8 cellular contexts compared by ENCODE assay signal in the genomic region with DNA sequence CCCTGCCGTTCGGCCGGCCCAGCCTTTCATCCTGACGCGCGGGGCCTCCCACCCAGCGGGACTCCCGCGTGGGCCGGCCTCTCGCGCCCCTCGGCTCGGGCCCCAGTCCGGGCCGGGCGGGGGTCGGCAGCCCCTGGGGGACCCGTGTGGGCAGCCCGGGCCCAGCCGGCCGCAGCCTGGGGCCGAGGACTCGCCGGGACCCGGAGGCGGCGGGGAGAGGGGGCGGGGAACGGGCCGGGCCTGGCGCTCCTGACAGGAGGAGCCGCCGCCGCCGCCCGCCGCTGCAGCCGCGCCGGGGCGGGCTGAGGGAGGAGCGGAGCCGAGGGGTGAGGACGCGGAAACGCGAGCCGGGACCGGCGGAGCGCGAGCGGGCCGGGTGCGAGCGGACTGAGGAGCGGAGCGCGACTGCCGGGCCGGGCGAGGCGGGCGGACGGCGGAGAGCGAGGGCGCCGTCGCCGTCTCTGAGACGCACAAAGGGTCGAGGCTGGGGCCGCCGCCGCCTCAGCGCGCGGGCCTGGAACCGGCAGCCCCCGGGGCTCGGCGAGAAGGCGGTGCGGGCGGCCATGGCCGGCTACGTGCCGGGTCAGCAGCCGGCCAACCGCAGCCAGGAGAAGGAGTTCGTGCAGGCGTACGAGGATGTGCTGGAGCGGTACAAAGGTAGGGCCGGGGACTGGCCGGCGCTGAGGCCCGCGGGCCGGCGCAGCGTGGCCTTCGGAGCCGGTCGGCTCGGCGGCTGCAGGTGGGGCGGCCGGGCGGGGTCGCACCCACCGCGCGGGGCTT.
DNase-seq lines count a peak whose midpoint lies in the region; ATAC-seq, FAIRE-seq and TF ChIP-seq lines count a peak whose summit lies in the region.

No MANE protein-coding gene starts in this region.

- ATAC-seq in mucosa of descending colon: peak; percentile 93
- peak; percentile 68 for ATAC-seq in stimulated activated naive CD8-positive, alpha-beta T cell treated with anti-CD3 and anti-CD28 coated beads, Interleukin-15, Interleukin-2, amounts not matched to agents 100 U/mL and 50 U/mL, for 24 hours

- TF ChIP-seq CTCF in mucosa of descending colon (IDR thresholded peaks at IDR 0.05): no peak

- no peak for FAIRE-seq in H54 (lab: Jason Lieb, UNC)

- TF ChIP-seq POLR2A in H54 (IDR thresholded peaks at IDR 0.05; ENCODE audit: low read depth, low read length): peak; percentile 73

- peak overlapping the region; percentile 97 for H3K27ac ChIP-seq in epithelial cell of prostate

- H3K36me3 ChIP-seq in mucosa of descending colon (ENCODE audit: low read depth): no peaks in the 10 kb centered on the region

- H3K4me3 ChIP-seq in mucosa of descending colon: peak overlapping the region; percentile 67

- H3K4me1 ChIP-seq in mucosa of descending colon (ENCODE audit: low read depth): peaks cover 19% of the 10 kb centered on the region

- H3K9me3 ChIP-seq in mucosa of descending colon: no peaks in the 10 kb centered on the region

- DNase-seq in DMS114 treated with DMSO at 0.1 percent for 48 hours (lab: John Stamatoyannopoulos, UW; ENCODE audit: unreplicated experiment): peak; percentile 28
- peak; percentile 49 for DNase-seq in H54 (ENCODE audit: insufficient read length, low spot score)
- DNase-seq in NCI-H226: peak; percentile 47
- DNase-seq in activated T-cell treated with anti-CD3 and anti-CD28 coated beads for 1 hour (ENCODE audit: low read depth): peak; percentile 45
- no peak for DNase-seq in epithelial cell of prostate (ENCODE audit: low read depth, low spot score)
- DNase-seq in mucosa of descending colon: peak; percentile 80 to 90 (median 88)
- DNase-seq in stimulated activated naive CD8-positive, alpha-beta T cell treated with anti-CD3 and anti-CD28 coated beads, Interleukin-15, Interleukin-2, amounts not matched to agents 100 U/mL and 50 U/mL, for 24 hours: peak; percentile 72
- no peak for DNase-seq in SKM-1 (lab: John Stamatoyannopoulos, UW; ENCODE audit: unreplicated experiment)

- intact Hi-C loops in mucosa of descending colon (cut with DNase I, micrococcal nuclease): loop anchor here in 1 of 2 donors (10.0 kb wide), 1 partner anchor 160 kb away; no protein-coding TSS in a partner anchor

Comparison
In these comparisons a context has a peak if more than half of its experiments do, and no peak if none do; other contexts are left out.
1. DNase-seq: peak in DMS114 treated with DMSO at 0.1 percent for 48 hours (single experiment), H54 (single experiment), NCI-H226 (single experiment), activated T-cell treated with anti-CD3 and anti-CD28 coated beads for 1 hour (single experiment), mucosa of descending colon (3 of 3) and stimulated activated naive CD8-positive, alpha-beta T cell treated with anti-CD3 and anti-CD28 coated beads, Interleukin-15, Interleukin-2, amounts not matched to agents 100 U/mL and 50 U/mL, for 24 hours (single experiment); none in epithelial cell of prostate (single experiment) and SKM-1 (single experiment).